In genomic region chr7:130957140-130957513, GRCh38 we compare ENCODE assay signal across 10 cellular contexts.
A peak's percentile ranks its signal among the peaks of the same experiment; 100 is the strongest.
DNase-seq lines count a peak whose midpoint lies in the region; ATAC-seq lines count a peak whose summit lies in the region.
"Had no signal": no experiment of that assay in that cellular context is flagged by ENCODE, and none has a peak within 500 bp of the region (broad histone marks: within the 10 kb centered on the region; RNA-seq: fewer than 3 reads in every experiment).

No MANE protein-coding gene starts in this region.

- H3K4me1 ChIP-seq in effector memory CD4-positive, alpha-beta T cell (ENCODE audit: control insufficient read depth, insufficient read depth, low read length, poor library complexity, severe bottlenecking), result peaks cover 64% of the 10 kb centered on the region
- no peaks in the 10 kb centered on the region for H3K4me1 ChIP-seq in SJCRH30

- peak; percentile 40 for DNase-seq in stimulated activated CD4-positive, alpha-beta T cell treated with anti-CD3 and anti-CD28 coated beads, Interleukin-15, amount 100 ng/mL, for 24 hours
- DNase-seq in stimulated activated CD4-positive, alpha-beta T cell treated with anti-CD3 and anti-CD28 coated beads, Interleukin-4, amount 100 ng/mL, for 1 hour, result no peak
- peak; percentile 68 for DNase-seq in RKO (ENCODE audit: low spot score)
- peak in 1 of 3 donors; percentile 36 for DNase-seq in effector memory CD4-positive, alpha-beta T cell
- DNase-seq in SJCRH30, result no peak
- no peak for DNase-seq in pons (ENCODE audit: low spot score)
- no peak for DNase-seq in NCI-H2171 treated with DMSO at 0.1 percent for 48 hours (lab: John Stamatoyannopoulos, UW)
- DNase-seq: PC-3, posterior cingulate gyrus had no signal

- H3K9me3 ChIP-seq in effector memory CD4-positive, alpha-beta T cell (ENCODE audit: control insufficient read depth, low read length), result no peaks in the 10 kb centered on the region
- no peaks in the 10 kb centered on the region for H3K9me3 ChIP-seq in SJCRH30 (replicated peaks)

- peak overlapping the region; percentile 91 for H3K27ac ChIP-seq in effector memory CD4-positive, alpha-beta T cell (ENCODE audit: insufficient read depth, low read length, poor library complexity, severe bottlenecking)
- H3K27ac ChIP-seq in SJCRH30, result no peak overlapping the region

- no peaks in the 10 kb centered on the region for H3K36me3 ChIP-seq in effector memory CD4-positive, alpha-beta T cell (ENCODE audit: control insufficient read depth, insufficient read depth, low read length)
- H3K36me3 ChIP-seq in SJCRH30, result no peaks in the 10 kb centered on the region

- H3K4me3 ChIP-seq in effector memory CD4-positive, alpha-beta T cell (ENCODE audit: insufficient read depth, low read depth, low read length, poor library complexity, severe bottlenecking), result peak overlapping the region; percentile 43
- H3K4me3 ChIP-seq in SJCRH30, result no peak overlapping the region

- H3K27me3 ChIP-seq in effector memory CD4-positive, alpha-beta T cell (replicated peaks; ENCODE audit: control insufficient read depth, insufficient read depth, low read length, poor library complexity, severe bottlenecking), result no peaks in the 10 kb centered on the region
- H3K27me3 ChIP-seq in SJCRH30, result no peaks in the 10 kb centered on the region

- no peak for ATAC-seq in GM19035 (IDR thresholded peaks at IDR 0.05; ENCODE audit: unreplicated experiment)
- ATAC-seq: PC-3 had no signal

Comparison
In these comparisons a context has a peak if more than half of its experiments do, and no peak if none do; other contexts are left out.
1. DNase-seq: peak in stimulated activated CD4-positive, alpha-beta T cell treated with anti-CD3 and anti-CD28 coated beads, Interleukin-15, amount 100 ng/mL, for 24 hours (single experiment) and RKO (single experiment); none in stimulated activated CD4-positive, alpha-beta T cell treated with anti-CD3 and anti-CD28 coated beads, Interleukin-4, amount 100 ng/mL, for 1 hour (single experiment), SJCRH30 (0 of 2), pons (single experiment) and NCI-H2171 treated with DMSO at 0.1 percent for 48 hours (single experiment).